8 cellular contexts compared by ENCODE assay signal in genomic region chr7:106041140-106041717, GRCh38.
DNase-seq lines count a peak whose midpoint lies in the region; ATAC-seq, FAIRE-seq and TF ChIP-seq lines count a peak whose summit lies in the region.

No MANE protein-coding gene starts in this region.

- DNase-seq in NCI-H524 (lab: John Stamatoyannopoulos, UW) (peak; percentile 35 to 55), NCI-H524 treated with DMSO at 0.1 percent for 48 hours (lab: John Stamatoyannopoulos, UW) (no peak), HFFc6 (peak; percentile 39), RKO (ENCODE audit: low spot score) (peak; percentile 75), MCF 10A (ENCODE audit: unreplicated experiment) (peak; percentile 66), lung microvascular endothelial cell (ENCODE audit: low read depth in 2 of 2) (peak; percentile 50 to 63), urothelium cell line (ENCODE audit: low spot score) (peak; percentile 84)

- H3K9me3 Mint-ChIP-seq in HFFc6 (no peaks in the 10 kb centered on the region), MCF 10A (ENCODE audit: unreplicated experiment) (no peaks in the 10 kb centered on the region)

- intact Hi-C loops in MCF 10A (cut with micrococcal nuclease), result loop anchor here (5.0 kb wide), 1 partner anchor 509 kb away; the partner anchor contains the start of gene RINT1

- H3K4me3 Mint-ChIP-seq in HFFc6 (no peak overlapping the region), MCF 10A (ENCODE audit: unreplicated experiment) (no peak overlapping the region)

- ATAC-seq in HG02981 (IDR thresholded peaks at IDR 0.05; ENCODE audit: unreplicated experiment), result no peak

- CTCF ChIA-PET in MCF 10A (lab: Yijun Ruan, JAX), result interaction anchor here (0.7 to 7.4 kb wide), 17 partner anchors 8 to 423 kb away, joined by 3 to 138 read pairs (median 5); no protein-coding TSS in a partner anchor

- H3K36me3 Mint-ChIP-seq in HFFc6 (ENCODE audit: low read depth) (no peaks in the 10 kb centered on the region), MCF 10A (ENCODE audit: insufficient read depth, unreplicated experiment) (no peaks in the 10 kb centered on the region)

- no TSS peak for BruUV-seq in MCF 10A (replicated peaks; lab: Mats Ljungman, UMichigan)

- POLR2A ChIA-PET in MCF 10A (lab: Yijun Ruan, JAX), result interaction anchor here (0.6 to 0.7 kb wide), 2 partner anchors 13 to 105 kb away, joined by 3 to 4 read pairs; no protein-coding TSS in a partner anchor

- H3K4me1 Mint-ChIP-seq in HFFc6 (ENCODE audit: low read depth) (peaks cover 59% of the 10 kb centered on the region), MCF 10A (ENCODE audit: insufficient read depth, unreplicated experiment) (peaks cover 13% of the 10 kb centered on the region)

- no peak for FAIRE-seq in urothelium cell line (lab: Jason Lieb, UNC)

- H3K27ac Mint-ChIP-seq in HFFc6 (no peak overlapping the region), MCF 10A (ENCODE audit: low read depth, unreplicated experiment) (no peak overlapping the region)

- TF ChIP-seq CTCF in HFFc6 (IDR thresholded peaks at IDR 0.05) (peak; percentile 87), MCF 10A (IDR thresholded peaks at IDR 0.05; ENCODE audit: unreplicated experiment) (peak; percentile 59)

- peaks cover 5% of the 10 kb centered on the region for H3K27me3 Mint-ChIP-seq in HFFc6 (ENCODE audit: insufficient read depth)
- H3K27me3 Mint-ChIP-seq in MCF 10A (ENCODE audit: insufficient read depth, unreplicated experiment), result peaks cover 22% of the 10 kb centered on the region
